ENCODE assay signal across 3 cellular contexts in genomic region chr20:53930651-53931504, GRCh38.
TF ChIP-seq lines count a peak whose summit lies in the region.

No MANE protein-coding gene starts in this region.

TF ChIP-seq in SK-N-SH, 30 proteins besides CTCF, POLR2A, EP300 and RAD21 (continued from another document):
- TF ChIP-seq USF2 (IDR thresholded peaks at IDR 0.05; ENCODE audit: borderline replicate concordance, low read depth, low read length) (no peak), TAF1 (IDR thresholded peaks at IDR 0.05; ENCODE audit: borderline replicate concordance, low read depth, low read length) (no peak), JUND (IDR thresholded peaks at IDR 0.05) (no peak), TEAD4 (IDR thresholded peaks at IDR 0.05; ENCODE audit: borderline replicate concordance, insufficient read depth) (no peak)
- TF ChIP-seq, protein P1, sequence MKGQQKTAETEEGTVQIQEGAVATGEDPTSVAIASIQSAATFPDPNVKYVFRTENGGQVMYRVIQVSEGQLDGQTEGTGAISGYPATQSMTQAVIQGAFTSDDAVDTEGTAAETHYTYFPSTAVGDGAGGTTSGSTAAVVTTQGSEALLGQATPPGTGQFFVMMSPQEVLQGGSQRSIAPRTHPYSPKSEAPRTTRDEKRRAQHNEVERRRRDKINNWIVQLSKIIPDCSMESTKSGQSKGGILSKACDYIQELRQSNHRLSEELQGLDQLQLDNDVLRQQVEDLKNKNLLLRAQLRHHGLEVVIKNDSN (IDR thresholded peaks at IDR 0.05; ENCODE audit: borderline replicate concordance, low read depth): no peak

TF ChIP-seq in SK-N-SH treated with all-trans-retinoic acid at 6 μM for 48 hours, 23 proteins besides CTCF, POLR2A, EP300 and RAD21 (continued from another document):
- TF ChIP-seq CSRNP3 (CRISPR knock-in tag; IDR thresholded peaks at IDR 0.05) (no peak), PPARA (CRISPR knock-in tag; IDR thresholded peaks at IDR 0.05; ENCODE audit: borderline replicate concordance) (no peak), GLIS3 (CRISPR knock-in tag; IDR thresholded peaks at IDR 0.05) (no peak), SNAI2 (CRISPR knock-in tag; IDR thresholded peaks at IDR 0.05) (no peak), CSDC2 (CRISPR knock-in tag; IDR thresholded peaks at IDR 0.05) (no peak), ESRRG (CRISPR knock-in tag; IDR thresholded peaks at IDR 0.05) (no peak), ZNF565 (CRISPR knock-in tag; conservative IDR thresholded peaks at IDR 0.05; ENCODE audit: low read depth) (no peak), RARB (CRISPR knock-in tag; IDR thresholded peaks at IDR 0.05) (no peak), BACH2 (CRISPR knock-in tag; IDR thresholded peaks at IDR 0.05; ENCODE audit: borderline replicate concordance) (no peak), POU6F1 (CRISPR knock-in tag; IDR thresholded peaks at IDR 0.05; ENCODE audit: borderline replicate concordance, low read depth) (no peak), ISL1 (CRISPR knock-in tag; IDR thresholded peaks at IDR 0.05) (no peak)
- TF ChIP-seq, protein P2, sequence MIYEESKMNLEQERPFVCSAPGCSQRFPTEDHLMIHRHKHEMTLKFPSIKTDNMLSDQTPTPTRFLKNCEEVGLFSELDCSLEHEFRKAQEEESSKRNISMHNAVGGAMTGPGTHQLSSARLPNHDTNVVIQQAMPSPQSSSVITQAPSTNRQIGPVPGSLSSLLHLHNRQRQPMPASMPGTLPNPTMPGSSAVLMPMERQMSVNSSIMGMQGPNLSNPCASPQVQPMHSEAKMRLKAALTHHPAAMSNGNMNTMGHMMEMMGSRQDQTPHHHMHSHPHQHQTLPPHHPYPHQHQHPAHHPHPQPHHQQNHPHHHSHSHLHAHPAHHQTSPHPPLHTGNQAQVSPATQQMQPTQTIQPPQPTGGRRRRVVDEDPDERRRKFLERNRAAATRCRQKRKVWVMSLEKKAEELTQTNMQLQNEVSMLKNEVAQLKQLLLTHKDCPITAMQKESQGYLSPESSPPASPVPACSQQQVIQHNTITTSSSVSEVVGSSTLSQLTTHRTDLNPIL (CRISPR knock-in tag; IDR thresholded peaks at IDR 0.05; ENCODE audit: low read depth): no peak
- TF ChIP-seq, protein P3, sequence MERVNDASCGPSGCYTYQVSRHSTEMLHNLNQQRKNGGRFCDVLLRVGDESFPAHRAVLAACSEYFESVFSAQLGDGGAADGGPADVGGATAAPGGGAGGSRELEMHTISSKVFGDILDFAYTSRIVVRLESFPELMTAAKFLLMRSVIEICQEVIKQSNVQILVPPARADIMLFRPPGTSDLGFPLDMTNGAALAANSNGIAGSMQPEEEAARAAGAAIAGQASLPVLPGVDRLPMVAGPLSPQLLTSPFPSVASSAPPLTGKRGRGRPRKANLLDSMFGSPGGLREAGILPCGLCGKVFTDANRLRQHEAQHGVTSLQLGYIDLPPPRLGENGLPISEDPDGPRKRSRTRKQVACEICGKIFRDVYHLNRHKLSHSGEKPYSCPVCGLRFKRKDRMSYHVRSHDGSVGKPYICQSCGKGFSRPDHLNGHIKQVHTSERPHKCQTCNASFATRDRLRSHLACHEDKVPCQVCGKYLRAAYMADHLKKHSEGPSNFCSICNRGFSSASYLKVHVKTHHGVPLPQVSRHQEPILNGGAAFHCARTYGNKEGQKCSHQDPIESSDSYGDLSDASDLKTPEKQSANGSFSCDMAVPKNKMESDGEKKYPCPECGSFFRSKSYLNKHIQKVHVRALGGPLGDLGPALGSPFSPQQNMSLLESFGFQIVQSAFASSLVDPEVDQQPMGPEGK (CRISPR knock-in tag; IDR thresholded peaks at IDR 0.05; ENCODE audit: borderline replicate concordance): no peak

TF ChIP-seq in IMR-90, 13 proteins besides CTCF, POLR2A, EP300 and RAD21 (continued from another document):
- no peak for TF ChIP-seq USF2 (IDR thresholded peaks at IDR 0.05; ENCODE audit: low read depth, low read length)
- TF ChIP-seq MXI1 (IDR thresholded peaks at IDR 0.05; ENCODE audit: borderline replicate concordance, low read depth, low read length): no peak
- TF ChIP-seq CEBPB (IDR thresholded peaks at IDR 0.05; ENCODE audit: low read depth, low read length): no peak
TF ChIP-seq in IMR-90: peak in this region for 0.
